In genomic region chr15:60363024-60363674, GRCh38 we compare ENCODE assay signal across 9 cellular contexts. TPM values are rescaled to one million over a fixed set of nuclear protein-coding genes. Genes with fewer than 3 reads are reported as not detected.
DNase-seq lines count a peak whose midpoint lies in the region; ATAC-seq, FAIRE-seq and TF ChIP-seq lines count a peak whose summit lies in the region.
"Had no signal": no experiment of that assay in that cellular context is flagged by ENCODE, and none has a peak within 500 bp of the region (broad histone marks: within the 10 kb centered on the region; RNA-seq: fewer than 3 reads in every experiment).

No MANE protein-coding gene starts in this region.

- H3K4me3 ChIP-seq in SJCRH30, result no peak overlapping the region
- H3K4me3 ChIP-seq in left ventricle myocardium inferior, result no peak overlapping the region
- H3K4me3 ChIP-seq in HepG2 (replicated peaks in 1 of 3; ENCODE audit: insufficient read depth in 1 of 3, low read depth in 2 of 3, low read length in 3 of 3), result no peak overlapping the region
- H3K4me3 ChIP-seq: GM12878 had no signal

- H3K27me3 ChIP-seq in SJCRH30, result no peaks in the 10 kb centered on the region
- no peaks in the 10 kb centered on the region for H3K27me3 ChIP-seq in left ventricle myocardium inferior (ENCODE audit: low read depth)
- no peaks in the 10 kb centered on the region for H3K27me3 ChIP-seq in HepG2 (ENCODE audit: control insufficient read depth in 1 of 2, insufficient read depth in 2 of 2, low read length in 2 of 2)

- TF ChIP-seq CTCF in left ventricle myocardium inferior (IDR thresholded peaks at IDR 0.05; ENCODE audit: borderline replicate concordance) (no peak), HepG2 (CRISPR knock-in tag; IDR thresholded peaks at IDR 0.05) (no peak)

- POLR2A ChIA-PET in activated CD4-positive, alpha-beta T cell treated with anti-CD3 and anti-CD28 coated beads, Interleukin-2, amount 10 ng/mL, durations not matched to agents 7 days and 5 days (lab: Charles Lee), result interaction anchor here (0.6 kb wide), 1 partner anchor 85 kb away, joined by 3 read pairs; no protein-coding TSS in a partner anchor
- POLR2A ChIA-PET in HepG2 (lab: Yijun Ruan, JAX), result interaction anchor here (3.3 kb wide), 1 partner anchor 11 kb away, joined by 17 read pairs; no protein-coding TSS in a partner anchor

- no peak for ATAC-seq in stimulated activated naive CD8-positive, alpha-beta T cell treated with anti-CD3 and anti-CD28 coated beads, Interleukin-15, amount 100 ng/mL, for 72 hours
- ATAC-seq in HepG2, result no peak
- ATAC-seq: GM12878 had no signal

- no peak for TF ChIP-seq RAD21 in HepG2 (CRISPR knock-in tag; IDR thresholded peaks at IDR 0.05)

- 96% methylated on average over 5 of the region's 5 CpGs for WGBS in HepG2 (ENCODE audit: low lambda C conversion rate)

- TF ChIP-seq EP300 in HepG2 (IDR thresholded peaks at IDR 0.05; ENCODE audit: low read depth in 2 of 2, low read length in 2 of 2), result no peak
- no peak for TF ChIP-seq EP300 in HepG2 (CRISPR knock-in tag; IDR thresholded peaks at IDR 0.05; ENCODE audit: borderline replicate concordance)

- H3K27ac ChIP-seq in SJCRH30 (peak overlapping the region; percentile 5; the same call in 1 of the 2 replicates), left ventricle myocardium inferior (replicated peaks) (peak overlapping the region; percentile 70), HepG2 (ENCODE audit: extremely low read length, insufficient read depth, low read length) (no peak overlapping the region)

- no TSS peak for BruUV-seq in HepG2 (replicated peaks; lab: Mats Ljungman, UMichigan)

- peak overlapping the region; percentile 1 for H3K4me3 Mint-ChIP-seq in activated CD4-positive, alpha-beta T cell treated with anti-CD3 and anti-CD28 coated beads, Interleukin-2, amount 10 ng/mL, durations not matched to agents 7 days and 5 days
- no peak overlapping the region for H3K4me3 Mint-ChIP-seq in stimulated activated naive CD8-positive, alpha-beta T cell treated with anti-CD3 and anti-CD28 coated beads, Interleukin-15, amount 100 ng/mL, for 72 hours

- intact Hi-C loops in left ventricle myocardium inferior (cut with micrococcal nuclease), result no loop called here
- intact Hi-C loops in HepG2 (cut with micrococcal nuclease; ENCODE audit: unreplicated experiment), result no loop called here

- CTCF ChIA-PET in activated CD4-positive, alpha-beta T cell treated with anti-CD3 and anti-CD28 coated beads, Interleukin-2, amount 10 ng/mL, durations not matched to agents 7 days and 5 days (lab: Charles Lee), result interaction anchor here (0.6 to 5.2 kb wide), 6 partner anchors 19 to 1936 kb away, joined by 3 to 31 read pairs (median 4); no protein-coding TSS in a partner anchor
- CTCF ChIA-PET in HepG2 (lab: Yijun Ruan, JAX; ENCODE audit: low intra/inter-chr PET ratio, low total read pairs), result no interaction called here

- no peaks in the 10 kb centered on the region for H3K27me3 Mint-ChIP-seq in activated CD4-positive, alpha-beta T cell treated with anti-CD3 and anti-CD28 coated beads, Interleukin-2, amount 10 ng/mL, durations not matched to agents 7 days and 5 days
- H3K27me3 Mint-ChIP-seq in stimulated activated naive CD8-positive, alpha-beta T cell treated with anti-CD3 and anti-CD28 coated beads, Interleukin-15, amount 100 ng/mL, for 72 hours, result no peaks in the 10 kb centered on the region

- H3K4me2 ChIP-seq in HepG2 (ENCODE audit: low read depth, low read length), result no peak overlapping the region

- no peak for TF ChIP-seq POLR2A in erythroblast (IDR thresholded peaks at IDR 0.05; ENCODE audit: low read length)
- no peak for TF ChIP-seq POLR2A in HepG2 (IDR thresholded peaks at IDR 0.05; ENCODE audit: insufficient read depth in 1 of 2, low read depth in 2 of 2, low read length in 2 of 2)

- H2AFZ ChIP-seq in HepG2 (ENCODE audit: low read length), result no peak overlapping the region

- H4K20me1 ChIP-seq in HepG2 (ENCODE audit: insufficient read depth, low read length), result no peaks in the 10 kb centered on the region; the same call in 1 of the 2 replicates

- 0 out of 2 replicates have a peak, but pooled peaks cover 4% of the 10 kb centered on the region for H3K9me3 ChIP-seq in SJCRH30 (replicated peaks)
- H3K9me3 ChIP-seq in left ventricle myocardium inferior (replicated peaks), result no peaks in the 10 kb centered on the region
- no peaks in the 10 kb centered on the region for H3K9me3 ChIP-seq in HepG2 (ENCODE audit: low read length)

- no peak for FAIRE-seq in HepG2 (lab: Jason Lieb, UNC)
- FAIRE-seq: GM12878 had no signal

- in situ Hi-C loops in HepG2 (cut with HindIII; ENCODE audit: extremely low pct_ligation_motif_present, low pct_unique_long_range_greater_than_20kb), result loop anchor here (5.0 kb wide), 1 partner anchor 79 kb away; no protein-coding TSS in a partner anchor

- H3K79me2 ChIP-seq in HepG2 (ENCODE audit: insufficient read depth, low read length), result no peaks in the 10 kb centered on the region

- peaks cover 64% of the 10 kb centered on the region for H3K36me3 Mint-ChIP-seq in activated CD4-positive, alpha-beta T cell treated with anti-CD3 and anti-CD28 coated beads, Interleukin-2, amount 10 ng/mL, durations not matched to agents 7 days and 5 days (ENCODE audit: low read depth)

- DNase-seq in activated CD4-positive, alpha-beta T cell treated with anti-CD3 and anti-CD28 coated beads, Interleukin-2, amount 10 ng/mL, durations not matched to agents 7 days and 5 days, result no peak
- no peak for DNase-seq in activated CD4-positive, alpha-beta T cell treated with anti-CD3 and anti-CD28 coated beads, Interleukin-2, amount 50 U/mL, for 48 hours
- no peak for DNase-seq in SJCRH30
- no peak for DNase-seq in left ventricle myocardium inferior
- no peak for DNase-seq in stimulated activated naive CD8-positive, alpha-beta T cell treated with anti-CD3 and anti-CD28 coated beads, Interleukin-15, amount 100 ng/mL, for 72 hours
- DNase-seq in erythroblast (lab: John Stamatoyannopoulos, UW), result no peak
- DNase-seq in HepG2 (ENCODE audit: low spot score), result no peak
- DNase-seq in RKO (ENCODE audit: low spot score), result no peak

- no peaks in the 10 kb centered on the region for H3K9me3 Mint-ChIP-seq in activated CD4-positive, alpha-beta T cell treated with anti-CD3 and anti-CD28 coated beads, Interleukin-2, amount 10 ng/mL, durations not matched to agents 7 days and 5 days
- H3K9me3 Mint-ChIP-seq in stimulated activated naive CD8-positive, alpha-beta T cell treated with anti-CD3 and anti-CD28 coated beads, Interleukin-15, amount 100 ng/mL, for 72 hours, result no peaks in the 10 kb centered on the region

- peaks cover 20% of the 10 kb centered on the region for H3K4me1 ChIP-seq in SJCRH30
- H3K4me1 ChIP-seq in left ventricle myocardium inferior, result peaks cover 70% of the 10 kb centered on the region
- no peaks in the 10 kb centered on the region for H3K4me1 ChIP-seq in HepG2 (ENCODE audit: insufficient read depth, low read length)

- H3K9ac ChIP-seq in HepG2 (ENCODE audit: insufficient read depth, low read depth, low read length), result no peak overlapping the region

- peaks cover 39% of the 10 kb centered on the region for H3K4me1 Mint-ChIP-seq in activated CD4-positive, alpha-beta T cell treated with anti-CD3 and anti-CD28 coated beads, Interleukin-2, amount 10 ng/mL, durations not matched to agents 7 days and 5 days
- H3K4me1 Mint-ChIP-seq in stimulated activated naive CD8-positive, alpha-beta T cell treated with anti-CD3 and anti-CD28 coated beads, Interleukin-15, amount 100 ng/mL, for 72 hours, result peaks cover 14% of the 10 kb centered on the region

- H3K36me3 ChIP-seq in SJCRH30 (peaks cover 36% of the 10 kb centered on the region), left ventricle myocardium inferior (peaks cover 40% of the 10 kb centered on the region), HepG2 (replicated peaks in 1 of 2; ENCODE audit: control insufficient read depth in 1 of 2, insufficient read depth in 2 of 2, low read length in 2 of 2) (peaks cover 16 to 67% of the 10 kb centered on the region in 2 experiments)

- H3K27ac Mint-ChIP-seq in activated CD4-positive, alpha-beta T cell treated with anti-CD3 and anti-CD28 coated beads, Interleukin-2, amount 10 ng/mL, durations not matched to agents 7 days and 5 days, result peak overlapping the region; percentile 80
- peak overlapping the region; percentile 54 for H3K27ac Mint-ChIP-seq in stimulated activated naive CD8-positive, alpha-beta T cell treated with anti-CD3 and anti-CD28 coated beads, Interleukin-15, amount 100 ng/mL, for 72 hours

TF ChIP-seq in HepG2, 621 proteins besides CTCF, POLR2A, EP300 and RAD21 (continues in another document):
- TF ChIP-seq ZNF629 (CRISPR knock-in tag; conservative IDR thresholded peaks at IDR 0.05) (no peak), ZFP36 (IDR thresholded peaks at IDR 0.05; ENCODE audit: borderline replicate concordance, low read depth, low read length, partially characterized antibody) (no peak), ZFP36L1 (CRISPR knock-in tag; IDR thresholded peaks at IDR 0.05) (no peak), KAT8 (CRISPR knock-in tag; IDR thresholded peaks at IDR 0.05) (no peak), HOXD1 (CRISPR knock-in tag; IDR thresholded peaks at IDR 0.05) (no peak)

RNA-seq across cellular contexts. Expression of gene ANXA2, which starts 34.6 kb away (rescaled TPM):
- total RNA-seq in activated CD4-positive, alpha-beta T cell treated with anti-CD3 and anti-CD28 coated beads, Interleukin-2, amount 10 ng/mL, durations not matched to agents 7 days and 5 days, result 100 to 1,000 TPM; 438 to 488 TPM
- 236 and 243 TPM in 2 replicates for total RNA-seq in SJCRH30 (2014; rRNA removed; shearing (Covaris generic))
- total RNA-seq in left ventricle myocardium inferior (123 TPM), HepG2 (2016; rRNA removed; fragmentation: Illumina TruSeq; extraction: Trizol) (196 and 233 TPM in 2 replicates)
- total RNA-seq in HepG2 (2016; cell fraction: cytosol; rRNA removed; fragmentation: Illumina TruSeq; extraction: Trizol; ENCODE audit: low read depth), result 267 and 332 TPM in 2 replicates
- total RNA-seq in HepG2 (2016; cell fraction: insoluble cytoplasmic fraction; rRNA removed; fragmentation: Illumina TruSeq; extraction: Trizol), result 199 and 222 TPM in 2 replicates
- 458 TPM in 2 replicates for total RNA-seq in HepG2 (2016; cell fraction: membrane; rRNA removed; fragmentation: Illumina TruSeq; extraction: Trizol)
- 71.2 and 77.0 TPM in 2 replicates for total RNA-seq in HepG2 (2016; cell fraction: nucleus; rRNA removed; fragmentation: Illumina TruSeq; extraction: Trizol)
- 530 and 613 TPM in 2 replicates for polyA plus RNA-seq in HepG2 (2011; rRNA removed)
- polyA plus RNA-seq in HepG2 (2011; cell fraction: cytosol; rRNA removed), result 1,111 and 1,129 TPM in 2 replicates
- 334 and 382 TPM in 2 replicates for polyA plus RNA-seq in HepG2 (2011; cell fraction: nucleus; rRNA removed)
- polyA plus RNA-seq in HepG2 (2012), result 408 and 609 TPM in 2 replicates
- polyA plus RNA-seq in HepG2 (2016; cell fraction: cytosol; fragmentation: Illumina TruSeq; extraction: Trizol; ENCODE audit: low read depth), result 359 and 376 TPM in 2 replicates
- polyA plus RNA-seq in HepG2 (2016; cell fraction: insoluble cytoplasmic fraction; fragmentation: Illumina TruSeq; extraction: Trizol; ENCODE audit: low read depth), result 206 and 224 TPM in 2 replicates
- 410 and 414 TPM in 2 replicates for polyA plus RNA-seq in HepG2 (2016; cell fraction: membrane; fragmentation: Illumina TruSeq; extraction: Trizol; ENCODE audit: low read depth)
- 104 and 114 TPM in 2 replicates for polyA plus RNA-seq in HepG2 (2016; cell fraction: nucleus; fragmentation: Illumina TruSeq; extraction: Trizol; ENCODE audit: insufficient read depth, low read depth)
- polyA minus RNA-seq in HepG2 (2011; rRNA and poly(A)+ RNA removed; ENCODE audit: low replicate concordance), result 575 and 2,115 TPM in 2 replicates
- polyA minus RNA-seq in HepG2 (2011; cell fraction: cytosol; rRNA and poly(A)+ RNA removed), result 200 and 206 TPM in 2 replicates
- 181 and 211 TPM in 2 replicates for polyA minus RNA-seq in HepG2 (2011; cell fraction: nucleus; rRNA and poly(A)+ RNA removed)
